In genomic region chr3:66574091-66574490, GRCh38 we compare ENCODE assay signal across 7 cellular contexts.
"Had no signal": no experiment of that assay in that cellular context is flagged by ENCODE, and none has a peak within 500 bp of the region (broad histone marks: within the 10 kb centered on the region; RNA-seq: fewer than 3 reads in every experiment).

No MANE protein-coding gene starts in this region.

- FAIRE-seq: G401.6, GM12878, GM12891, GM18507, GM19239 had no signal

- H3K4me3 ChIP-seq: GM12878 had no signal

- DNase-seq: GDM1, GF-D8 had no signal
